ENCODE assay signal across 1 cellular context in genomic region chr17:30203471-30203981, GRCh38.
TF ChIP-seq lines count a peak whose summit lies in the region.

No MANE protein-coding gene starts in this region.

TF ChIP-seq in K562, 482 proteins besides CTCF, POLR2A, EP300 and RAD21 (continued from another document):
- peak; percentile 36; the same call in 1 of the 2 replicates for TF ChIP-seq ARID1B (IDR thresholded peaks at IDR 0.05)
- TF ChIP-seq PTRF (tag; IDR thresholded peaks at IDR 0.05) = no peak
- no peak for TF ChIP-seq RB1 (IDR thresholded peaks at IDR 0.05; ENCODE audit: low read depth)
- TF ChIP-seq MCM5 (IDR thresholded peaks at IDR 0.05; ENCODE audit: low read depth) = no peak
- TF ChIP-seq GATA2 (CRISPR knock-in tag; IDR thresholded peaks at IDR 0.05) = peak; percentile 45; the same call in 1 of the 2 replicates
- TF ChIP-seq ATF2 (CRISPR knock-in tag; IDR thresholded peaks at IDR 0.05) = no peak
- TF ChIP-seq ZNF395 (CRISPR knock-in tag; IDR thresholded peaks at IDR 0.05) = no peak
- TF ChIP-seq KLF16 (IDR thresholded peaks at IDR 0.05) = no peak
- no peak for TF ChIP-seq BMI1 (IDR thresholded peaks at IDR 0.05; ENCODE audit: low read length)
- TF ChIP-seq TAF9B (IDR thresholded peaks at IDR 0.05; ENCODE audit: partially characterized antibody) = no peak
- no peak for TF ChIP-seq EZH2 (IDR thresholded peaks at IDR 0.05; ENCODE audit: borderline replicate concordance, low read depth, low read length)
- TF ChIP-seq PCBP2 (IDR thresholded peaks at IDR 0.05; ENCODE audit: low read depth, low read length, poor library complexity, severe bottlenecking) = no peak
- TF ChIP-seq ZBTB7A (IDR thresholded peaks at IDR 0.05; ENCODE audit: borderline replicate concordance, control insufficient read depth, low read depth, low read length) = no peak
- no peak for TF ChIP-seq PRPF4 (IDR thresholded peaks at IDR 0.05; ENCODE audit: insufficient read depth, low read depth, low read length, poor library complexity, severe bottlenecking)
- peak; percentile 19; the same call in 1 of the 2 replicates for TF ChIP-seq CTBP1 (IDR thresholded peaks at IDR 0.05; ENCODE audit: borderline replicate concordance)
- TF ChIP-seq FOXJ3 (CRISPR knock-in tag; IDR thresholded peaks at IDR 0.05) = no peak
- peak; percentile 66 for TF ChIP-seq SMAD4 (CRISPR knock-in tag; conservative IDR thresholded peaks at IDR 0.05)
- 0 out of 4 replicates have a peak, but pooled peaks of 1 of the 2 experiments have one; percentile 64 for TF ChIP-seq FOXK2 (conservative IDR thresholded peaks at IDR 0.05 in 1 of 2, IDR thresholded peaks at IDR 0.05 in 1 of 2; ENCODE audit: low read depth in 2 of 2)
- TF ChIP-seq KAT7 (CRISPR knock-in tag; IDR thresholded peaks at IDR 0.05; ENCODE audit: borderline replicate concordance) = no peak
- no peak for TF ChIP-seq ZBTB49 (CRISPR knock-in tag; IDR thresholded peaks at IDR 0.05; ENCODE audit: borderline replicate concordance)
- 0 out of 2 replicates have a peak, but pooled peaks have one; percentile 23 for TF ChIP-seq GABPA (tag; conservative IDR thresholded peaks at IDR 0.05; ENCODE audit: low read depth)
- TF ChIP-seq TGIF2 (CRISPR knock-in tag; IDR thresholded peaks at IDR 0.05) = no peak
- no peak for TF ChIP-seq TRIM25 (IDR thresholded peaks at IDR 0.05; ENCODE audit: borderline replicate concordance)
- TF ChIP-seq ADNP (tag; IDR thresholded peaks at IDR 0.05) = no peak
- no peak for TF ChIP-seq HES1 (IDR thresholded peaks at IDR 0.05; ENCODE audit: low read depth)
- TF ChIP-seq L3MBTL2 (IDR thresholded peaks at IDR 0.05) = peak; percentile 41; the same call in 1 of the 2 replicates
- TF ChIP-seq DPF2 (IDR thresholded peaks at IDR 0.05) = peak; percentile 43; the same call in 1 of the 2 replicates
- peak in 1 of 2 experiments; percentile 92; a peak in 2 of 4 replicates for TF ChIP-seq SRF (CRISPR knock-in tag; IDR thresholded peaks at IDR 0.05)
